23 cellular contexts compared by ENCODE assay signal in genomic region chrX:47607091-47607490, GRCh38. TPM values are rescaled to one million over a fixed set of nuclear protein-coding genes. Genes with fewer than 3 reads are reported as not detected.
DNase-seq lines count a peak whose midpoint lies in the region; ATAC-seq and TF ChIP-seq lines count a peak whose summit lies in the region.
"Had no signal": no experiment of that assay in that cellular context is flagged by ENCODE, and none has a peak within 500 bp of the region (broad histone marks: within the 10 kb centered on the region; RNA-seq: fewer than 3 reads in every experiment).

No MANE protein-coding gene starts in this region.

- DNase-seq in EH (ENCODE audit: low read depth) (peak; percentile 9), fibroblast of gingiva (ENCODE audit: low read depth) (peak; percentile 11), mesenchymal stem cell (peak; percentile 22), CD1c-positive myeloid dendritic cell (ENCODE audit: extremely low spot score) (no peak), spleen (no peak)
- no peak for DNase-seq in activated naive CD4-positive, alpha-beta T cell treated with anti-CD3 and anti-CD28 coated beads for 36 hours
- DNase-seq: AML-193; CD4-positive, alpha-beta memory T cell; COR-L47; EL; GDM1; KBM-7; MM.1S; NCI-H2029; NCI-H446; NCI-H524 treated with DMSO at 0.1 percent for 48 hours; NCI-H774 had no signal

- no peak overlapping the region for H3K4me2 ChIP-seq in mesenchymal stem cell (ENCODE audit: low read length, poor library complexity, severe bottlenecking)

- peaks cover 6% of the 10 kb centered on the region for H3K4me1 Mint-ChIP-seq in activated naive CD4-positive, alpha-beta T cell treated with anti-CD3 and anti-CD28 coated beads for 36 hours (ENCODE audit: low read depth)

- H2BK5ac ChIP-seq in mesenchymal stem cell (ENCODE audit: low read depth, low read length, poor library complexity, severe bottlenecking): no peak overlapping the region

- TF ChIP-seq POLR2A in GM18505 (IDR thresholded peaks at IDR 0.05; ENCODE audit: borderline replicate concordance, extremely low read depth, insufficient read depth, insufficient read length) (no peak), spleen (IDR thresholded peaks at IDR 0.05) (no peak)

- H3K9me3 ChIP-seq in mesenchymal stem cell (ENCODE audit: control insufficient read depth, low read length) (peaks cover 15% of the 10 kb centered on the region), spleen (no peaks in the 10 kb centered on the region)

- H2BK120ac ChIP-seq in mesenchymal stem cell (ENCODE audit: low read depth, low read length): no peak overlapping the region

- H3K4me1 ChIP-seq in mesenchymal stem cell (ENCODE audit: control insufficient read depth, insufficient read depth, low read depth, low read length): peaks cover 2% of the 10 kb centered on the region
- no peaks in the 10 kb centered on the region for H3K4me1 ChIP-seq in spleen

- H3K36me3 ChIP-seq in mesenchymal stem cell (ENCODE audit: control insufficient read depth in 1 of 2, insufficient read depth in 2 of 2, low read depth in 1 of 2, low read length in 2 of 2) (no peaks in the 10 kb centered on the region), spleen (no peaks in the 10 kb centered on the region)
- H3K36me3 ChIP-seq: BLaER1 treated with 17β-estradiol and CSF1 and Interleukin-3, amounts not matched to agents 10 nM and 100 nM had no signal

- H3K4me3 ChIP-seq in mesenchymal stem cell (ENCODE audit: insufficient read depth in 1 of 2, low read depth in 1 of 2, low read length in 2 of 2): no peak overlapping the region
- H3K4me3 ChIP-seq in spleen: no peak overlapping the region
- H3K4me3 ChIP-seq: BLaER1 treated with 17β-estradiol and CSF1 and Interleukin-3, amounts not matched to agents 10 nM and 100 nM; GM12878 had no signal

- H3K9me3 Mint-ChIP-seq in activated naive CD4-positive, alpha-beta T cell treated with anti-CD3 and anti-CD28 coated beads for 36 hours: no peaks in the 10 kb centered on the region
- H3K9me3 Mint-ChIP-seq: CD4-positive, alpha-beta memory T cell had no signal

- no peak overlapping the region for H3K23ac ChIP-seq in mesenchymal stem cell (ENCODE audit: low read length in 2 of 2)

- H3K4ac ChIP-seq in mesenchymal stem cell (ENCODE audit: low read depth in 1 of 2, low read length in 2 of 2): no peak overlapping the region

- H2AK5ac ChIP-seq in mesenchymal stem cell (ENCODE audit: low read length, severe bottlenecking): no peak overlapping the region

- no peak overlapping the region for H4K91ac ChIP-seq in mesenchymal stem cell (ENCODE audit: low read length)

- no peak overlapping the region for H3K27ac ChIP-seq in mesenchymal stem cell (ENCODE audit: low read length, poor library complexity, severe bottlenecking)
- no peak overlapping the region for H3K27ac ChIP-seq in spleen

- H3K27me3 ChIP-seq in mesenchymal stem cell (ENCODE audit: control insufficient read depth in 1 of 2, insufficient read depth in 1 of 2, low read length in 2 of 2) (peaks cover 12 to 51% of the 10 kb centered on the region in 2 experiments), spleen (replicated peaks in 1 of 7) (no peaks in the 10 kb centered on the region)

- no peak overlapping the region for H3K4me3 Mint-ChIP-seq in activated naive CD4-positive, alpha-beta T cell treated with anti-CD3 and anti-CD28 coated beads for 36 hours
- H3K4me3 Mint-ChIP-seq: CD4-positive, alpha-beta memory T cell had no signal

- H3K14ac ChIP-seq in mesenchymal stem cell (ENCODE audit: low read length in 2 of 2): no peak overlapping the region

- H3K9ac ChIP-seq in mesenchymal stem cell (ENCODE audit: low read length): no peak overlapping the region
- H3K9ac ChIP-seq: BLaER1 treated with 17β-estradiol and CSF1 and Interleukin-3, amounts not matched to agents 10 nM and 100 nM had no signal

- no peak for TF ChIP-seq CTCF in spleen (IDR thresholded peaks at IDR 0.05 in 8 of 11, conservative IDR thresholded peaks at IDR 0.05 in 3 of 11)

- CTCF ChIA-PET in activated naive CD4-positive, alpha-beta T cell treated with anti-CD3 and anti-CD28 coated beads for 36 hours (lab: Charles Lee): no interaction called here

- no peak overlapping the region for H2BK12ac ChIP-seq in mesenchymal stem cell (ENCODE audit: low read length in 2 of 2)

- ATAC-seq in SK-N-SH treated with all-trans-retinoic acid at 6 μM for 48 hours: peak; percentile 44; the same call in 1 of the 3 replicates
- ATAC-seq in GM18505 (IDR thresholded peaks at IDR 0.05; ENCODE audit: unreplicated experiment): no peak
- ATAC-seq: GM12878, HCT116 had no signal

- no peaks in the 10 kb centered on the region for H3K36me3 Mint-ChIP-seq in activated naive CD4-positive, alpha-beta T cell treated with anti-CD3 and anti-CD28 coated beads for 36 hours (ENCODE audit: low read depth)
- H3K36me3 Mint-ChIP-seq: CD4-positive, alpha-beta memory T cell had no signal

- no peak overlapping the region for H3K27ac Mint-ChIP-seq in activated naive CD4-positive, alpha-beta T cell treated with anti-CD3 and anti-CD28 coated beads for 36 hours
- H3K27ac Mint-ChIP-seq: CD4-positive, alpha-beta memory T cell had no signal

- no peak overlapping the region for H2AFZ ChIP-seq in mesenchymal stem cell (ENCODE audit: low read depth, low read length)

- H3K18ac ChIP-seq in mesenchymal stem cell (ENCODE audit: low read depth in 1 of 2, low read length in 2 of 2): no peak overlapping the region

- no peaks in the 10 kb centered on the region for H3K79me1 ChIP-seq in mesenchymal stem cell (replicated peaks; ENCODE audit: low read length, poor library complexity, severe bottlenecking)

- H3K27me3 Mint-ChIP-seq in activated naive CD4-positive, alpha-beta T cell treated with anti-CD3 and anti-CD28 coated beads for 36 hours (ENCODE audit: low read depth): no peaks in the 10 kb centered on the region
- H3K27me3 Mint-ChIP-seq: CD4-positive, alpha-beta memory T cell had no signal

- H4K8ac ChIP-seq in mesenchymal stem cell (ENCODE audit: low read length): no peak overlapping the region

- intact Hi-C loops in activated naive CD4-positive, alpha-beta T cell treated with anti-CD3 and anti-CD28 coated beads for 36 hours (cut with micrococcal nuclease): no loop called here
- intact Hi-C loops in spleen (cut with DNase I; ENCODE audit: low total_unique reads): no loop called here

- H2BK15ac ChIP-seq in mesenchymal stem cell (ENCODE audit: low read depth, poor library complexity, severe bottlenecking): no peak overlapping the region

TF ChIP-seq in SK-N-SH treated with all-trans-retinoic acid at 6 μM for 48 hours, 23 proteins besides CTCF, POLR2A, EP300 and RAD21:
- peak; percentile 68 for TF ChIP-seq ISL1 (CRISPR knock-in tag; IDR thresholded peaks at IDR 0.05)
- TF ChIP-seq ZNF8 (CRISPR knock-in tag; IDR thresholded peaks at IDR 0.05): no peak

RNA-seq across cellular contexts. Expression of gene SYN1, which starts 12.6 kb away (rescaled TPM):
- 5.5 TPM for polyA plus RNA-seq in mesenchymal stem cell (2013, experiment 1 of 2)
- 5.5 TPM for polyA plus RNA-seq in mesenchymal stem cell (2013, experiment 2 of 2)
- under 1 TPM; 0.12 to 0.36 TPM for total RNA-seq in activated naive CD4-positive, alpha-beta T cell treated with anti-CD3 and anti-CD28 coated beads for 36 hours
- total RNA-seq in spleen: 1 to 10 TPM in 1 of 7 donors, under 1 TPM in 6; 0.23 to 1.2 (median 0.60) TPM
- polyA plus RNA-seq in spleen: under 1 TPM; 0.10 to 0.68 (median 0.61) TPM
- total RNA-seq: HT1080 had no signal

RNA-seq across cellular contexts. Expression of gene CFP, which starts 22.6 kb away (rescaled TPM):
- 0.36 TPM for polyA plus RNA-seq in mesenchymal stem cell (2013, experiment 1 of 2)
- 0.26 TPM for polyA plus RNA-seq in mesenchymal stem cell (2013, experiment 2 of 2)
- total RNA-seq in activated naive CD4-positive, alpha-beta T cell treated with anti-CD3 and anti-CD28 coated beads for 36 hours: 1 to 10 TPM; 5.1 to 6.8 TPM
- total RNA-seq in spleen: 100 to 1,000 TPM in 6 of 7 donors, 10 to 100 TPM in 1; 98.2 to 180 (median 117) TPM
- 10 to 100 TPM; 25.3 to 85.8 (median 57.5) TPM for polyA plus RNA-seq in spleen

RNA-seq across cellular contexts. Expression of gene TIMP1, which starts 24.9 kb away (rescaled TPM):
- polyA plus RNA-seq in mesenchymal stem cell (2013, experiment 1 of 2): 826 TPM
- 856 TPM for polyA plus RNA-seq in mesenchymal stem cell (2013, experiment 2 of 2)
- 1 to 10 TPM; 6.7 to 9.4 TPM for total RNA-seq in activated naive CD4-positive, alpha-beta T cell treated with anti-CD3 and anti-CD28 coated beads for 36 hours
- 100 to 1,000 TPM; 137 to 293 (median 188) TPM for total RNA-seq in spleen
- 100 to 1,000 TPM in 2 of 3 donors, 10 to 100 TPM in 1; 86.8 to 220 (median 180) TPM for polyA plus RNA-seq in spleen

RNA-seq across cellular contexts. Expression of gene ELK1, which starts 43.3 kb away (rescaled TPM):
- 31.2 TPM for polyA plus RNA-seq in mesenchymal stem cell (2013, experiment 1 of 2)
- polyA plus RNA-seq in mesenchymal stem cell (2013, experiment 2 of 2): 32.3 TPM
- total RNA-seq in activated naive CD4-positive, alpha-beta T cell treated with anti-CD3 and anti-CD28 coated beads for 36 hours: 10 to 100 TPM; 58.1 to 58.8 TPM
- total RNA-seq in spleen: 10 to 100 TPM; 25.5 to 50.0 (median 31.1) TPM
- 10 to 100 TPM; 10.3 to 23.0 (median 14.5) TPM for polyA plus RNA-seq in spleen

RNA-seq across cellular contexts. Expression of gene ARAF, which starts 46.1 kb away (rescaled TPM):
- polyA plus RNA-seq in mesenchymal stem cell (2013, experiment 1 of 2): 54.0 TPM
- 53.1 TPM for polyA plus RNA-seq in mesenchymal stem cell (2013, experiment 2 of 2)
- total RNA-seq in activated naive CD4-positive, alpha-beta T cell treated with anti-CD3 and anti-CD28 coated beads for 36 hours: 10 to 100 TPM; 65.9 to 71.5 TPM
- total RNA-seq in spleen: 10 to 100 TPM; 54.9 to 88.8 (median 76.9) TPM
- polyA plus RNA-seq in spleen: 10 to 100 TPM; 32.9 to 97.4 (median 81.6) TPM

Comparison
In these comparisons a context has a peak if more than half of its experiments do, and no peak if none do; other contexts are left out.
1. DNase-seq: peak in EH (single experiment), fibroblast of gingiva (single experiment) and mesenchymal stem cell (single experiment); none in CD1c-positive myeloid dendritic cell (single experiment), activated naive CD4-positive, alpha-beta T cell treated with anti-CD3 and anti-CD28 coated beads for 36 hours (single experiment) and spleen (single experiment).
2. RNA of gene CFP, which starts 22.6 kb away (total RNA-seq): 98.2 to 180 TPM in spleen; 5.1 to 6.8 TPM in activated naive CD4-positive, alpha-beta T cell treated with anti-CD3 and anti-CD28 coated beads for 36 hours; every median in the first group is over 10 times any median in the second.
3. RNA of gene TIMP1, which starts 24.9 kb away (total RNA-seq): 137 to 293 TPM in spleen; 6.7 to 9.4 TPM in activated naive CD4-positive, alpha-beta T cell treated with anti-CD3 and anti-CD28 coated beads for 36 hours; every median in the first group is over 10 times any median in the second.